In genomic region chr2:183123959-183124221, GRCh38 we compare ENCODE assay signal across 8 cellular contexts. TPM values are rescaled to one million over a fixed set of nuclear protein-coding genes. Genes with fewer than 3 reads are reported as not detected.
DNase-seq lines count a peak whose midpoint lies in the region; ATAC-seq, FAIRE-seq and TF ChIP-seq lines count a peak whose summit lies in the region.

No MANE protein-coding gene starts in this region.

- H3K4me3 ChIP-seq in cardiac muscle cell (peak overlapping the region; percentile 63), skin epidermis (peak overlapping the region; percentile 51 to 96 (median 90))

- peaks cover 3% of the 10 kb centered on the region for H3K4me1 ChIP-seq in cardiac muscle cell (ENCODE audit: low read depth)

- H3K36me3 ChIP-seq in cardiac muscle cell, result no peaks in the 10 kb centered on the region

- H3K27ac ChIP-seq in cardiac muscle cell (peak overlapping the region; percentile 91), skin epidermis (peak overlapping the region in 20 of 21 experiments; percentile 71 to 97 (median 86))

- FAIRE-seq in frontal cortex (lab: Jason Lieb, UNC), result no peak

- peaks cover 11% of the 10 kb centered on the region for H3K27me3 Mint-ChIP-seq in T-helper 2 cell treated with Interferon-gamma antibody and Interleukin-4, amounts not matched to agents 5 μg/mL and 100 μg/mL, for 36 hours (ENCODE audit: low read depth)
- H3K27me3 Mint-ChIP-seq in T-helper 17 cell, result peaks cover 25% of the 10 kb centered on the region

- no peaks in the 10 kb centered on the region for H3K27me3 ChIP-seq in cardiac muscle cell

- H3K27ac Mint-ChIP-seq in T-helper 2 cell treated with Interferon-gamma antibody and Interleukin-4, amounts not matched to agents 5 μg/mL and 100 μg/mL, for 36 hours, result peak overlapping the region; percentile 99
- H3K27ac Mint-ChIP-seq in T-helper 17 cell, result peak overlapping the region; percentile 94

- peaks cover 17% of the 10 kb centered on the region for H3K4me1 Mint-ChIP-seq in T-helper 2 cell treated with Interferon-gamma antibody and Interleukin-4, amounts not matched to agents 5 μg/mL and 100 μg/mL, for 36 hours (ENCODE audit: low read depth)
- peaks cover 18% of the 10 kb centered on the region for H3K4me1 Mint-ChIP-seq in T-helper 17 cell

- peak; percentile 32 for ATAC-seq in HG02884 (IDR thresholded peaks at IDR 0.05; ENCODE audit: unreplicated experiment)
- peak; percentile 32 for ATAC-seq in T-helper 17 cell

- H3K9me3 ChIP-seq in T-helper 17 cell (ENCODE audit: control insufficient read depth, low read length, poor library complexity, severe bottlenecking) (no peaks in the 10 kb centered on the region), cardiac muscle cell (ENCODE audit: low read depth) (no peaks in the 10 kb centered on the region)

- no peaks in the 10 kb centered on the region for H3K9me3 Mint-ChIP-seq in T-helper 2 cell treated with Interferon-gamma antibody and Interleukin-4, amounts not matched to agents 5 μg/mL and 100 μg/mL, for 36 hours

- TF ChIP-seq CTCF in cardiac muscle cell (IDR thresholded peaks at IDR 0.05; ENCODE audit: low read depth, low read length), result no peak

- peak overlapping the region; percentile 97 for H3K4me3 Mint-ChIP-seq in T-helper 2 cell treated with Interferon-gamma antibody and Interleukin-4, amounts not matched to agents 5 μg/mL and 100 μg/mL, for 36 hours
- H3K4me3 Mint-ChIP-seq in T-helper 17 cell, result peak overlapping the region; percentile 92

- peaks cover 7% of the 10 kb centered on the region for H3K36me3 Mint-ChIP-seq in T-helper 2 cell treated with Interferon-gamma antibody and Interleukin-4, amounts not matched to agents 5 μg/mL and 100 μg/mL, for 36 hours (ENCODE audit: low read depth)
- peaks cover 11% of the 10 kb centered on the region for H3K36me3 Mint-ChIP-seq in T-helper 17 cell (ENCODE audit: low read depth)

- DNase-seq in T-helper 2 cell treated with Interferon-gamma antibody and Interleukin-4, amounts not matched to agents 5 μg/mL and 100 μg/mL, for 36 hours (ENCODE audit: low spot score), result no peak
- DNase-seq in T-helper 2 cell (no peak), T-helper 17 cell (no peak), cardiac muscle cell (ENCODE audit: low read depth in 1 of 2, low spot score in 1 of 2) (no peak), frontal cortex (ENCODE audit: low spot score in 2 of 2) (no peak), UCSD-AML1 (lab: John Stamatoyannopoulos, UW; ENCODE audit: unreplicated experiment) (no peak)

RNA-seq across cellular contexts. Expression of gene NUP35, which starts 0.4 kb away (rescaled TPM):
- total RNA-seq in T-helper 17 cell (10 to 100 TPM; 12.8 to 12.9 TPM), cardiac muscle cell (7.8 and 12.1 TPM in 2 replicates), frontal cortex (42.0 TPM)
- 19.3 and 19.7 TPM in 2 replicates for polyA plus RNA-seq in cardiac muscle cell

RNA-seq across cellular contexts. Expression of gene DUSP19, which starts 45.3 kb away (rescaled TPM):
- total RNA-seq in T-helper 17 cell (1 to 10 TPM in 1 of 2 donors, under 1 TPM in 1; 0.60 to 1.6 TPM), cardiac muscle cell (1.7 and 2.0 TPM in 2 replicates), frontal cortex (14.7 TPM)
- polyA plus RNA-seq in cardiac muscle cell, result 2.7 and 3.7 TPM in 2 replicates
